Comparison of ENCODE assay signal across 10 cellular contexts in genomic region chr1:183282101-183282855, GRCh38.
DNase-seq lines count a peak whose midpoint lies in the region; ATAC-seq and TF ChIP-seq lines count a peak whose summit lies in the region.
"Had no signal": no experiment of that assay in that cellular context is flagged by ENCODE, and none has a peak within 500 bp of the region (broad histone marks: within the 10 kb centered on the region; RNA-seq: fewer than 3 reads in every experiment).

No MANE protein-coding gene starts in this region.

- TF ChIP-seq CTCF in Peyer's patch (IDR thresholded peaks at IDR 0.05) (no peak), endothelial cell (IDR thresholded peaks at IDR 0.05; ENCODE audit: unreplicated experiment) (no peak)

- H3K27me3 Mint-ChIP-seq in endothelial cell (ENCODE audit: unreplicated experiment): peaks cover 7% of the 10 kb centered on the region

- no peak overlapping the region for H3K4me3 ChIP-seq in Peyer's patch
- H3K4me3 ChIP-seq in muscle layer of colon (ENCODE audit: low read depth in 1 of 2, low read length in 2 of 2): peak overlapping the region in 1 of 2 donors; percentile 39
- peak overlapping the region; percentile 37 to 54 for H3K4me3 ChIP-seq in stomach smooth muscle (ENCODE audit: low read length in 2 of 2)
- H3K4me3 ChIP-seq: BLaER1 had no signal

- H3K27ac Mint-ChIP-seq in endothelial cell (ENCODE audit: unreplicated experiment): peak overlapping the region; percentile 36
- H3K27ac Mint-ChIP-seq: activated CD8-positive, alpha-beta T cell treated with anti-CD3 and anti-CD28 coated beads, Interleukin-2, amount 10 ng/mL, durations not matched to agents 7 days and 5 days had no signal

- ATAC-seq in HG03442 (IDR thresholded peaks at IDR 0.05; ENCODE audit: unreplicated experiment): no peak

- TF ChIP-seq POLR2A in Peyer's patch (IDR thresholded peaks at IDR 0.05): no peak

- H3K27me3 ChIP-seq in Peyer's patch: no peaks in the 10 kb centered on the region
- no peaks in the 10 kb centered on the region for H3K27me3 ChIP-seq in muscle layer of colon (ENCODE audit: control insufficient read depth in 1 of 2, insufficient read depth in 2 of 2, low read length in 2 of 2)
- H3K27me3 ChIP-seq in stomach smooth muscle (ENCODE audit: control insufficient read depth in 1 of 2, insufficient read depth in 2 of 2, low read length in 2 of 2): no peaks in the 10 kb centered on the region
- H3K27me3 ChIP-seq: BLaER1 had no signal

- H3K9me3 ChIP-seq in Peyer's patch: no peaks in the 10 kb centered on the region
- no peaks in the 10 kb centered on the region for H3K9me3 ChIP-seq in muscle layer of colon (ENCODE audit: low read length)
- H3K9me3 ChIP-seq in stomach smooth muscle (ENCODE audit: control insufficient read depth in 2 of 2, low read length in 2 of 2): no peaks in the 10 kb centered on the region
- H3K9me3 ChIP-seq: BLaER1 had no signal

- H3K27ac ChIP-seq in Peyer's patch: peak overlapping the region in 3 of 4 donors; percentile 14 to 39 (median 16)
- H3K27ac ChIP-seq in muscle layer of colon (ENCODE audit: low read depth, low read length): peak overlapping the region; percentile 66
- peak overlapping the region; percentile 66 for H3K27ac ChIP-seq in stomach smooth muscle (ENCODE audit: low read length)
- H3K27ac ChIP-seq: BLaER1 had no signal

- H3K4me1 Mint-ChIP-seq in endothelial cell (ENCODE audit: unreplicated experiment): peaks cover 18% of the 10 kb centered on the region

- no peaks in the 10 kb centered on the region for H3K36me3 ChIP-seq in Peyer's patch
- no peaks in the 10 kb centered on the region for H3K36me3 ChIP-seq in muscle layer of colon (ENCODE audit: insufficient read depth, low read length)
- no peaks in the 10 kb centered on the region for H3K36me3 ChIP-seq in stomach smooth muscle (ENCODE audit: control insufficient read depth in 2 of 2, insufficient read depth in 2 of 2, low read length in 2 of 2)
- H3K36me3 ChIP-seq: BLaER1 had no signal

- H3K36me3 Mint-ChIP-seq in endothelial cell (ENCODE audit: low read depth, unreplicated experiment): no peaks in the 10 kb centered on the region

- H3K4me1 ChIP-seq in Peyer's patch (no peaks in the 10 kb centered on the region), muscle layer of colon (ENCODE audit: insufficient read depth, low read length) (peaks cover 43% of the 10 kb centered on the region), stomach smooth muscle (ENCODE audit: control insufficient read depth, insufficient read depth, low read length) (peaks cover 48% of the 10 kb centered on the region)

- DNase-seq in Peyer's patch: no peak
- DNase-seq in endothelial cell (ENCODE audit: low spot score): no peak
- no peak for DNase-seq in stimulated activated naive CD4-positive, alpha-beta T cell (lab: John Stamatoyannopoulos, UW)
- no peak for DNase-seq in UCSD-AML1 (lab: John Stamatoyannopoulos, UW; ENCODE audit: unreplicated experiment)
- DNase-seq in islet precursor cell: no peak

- no peak overlapping the region for H3K9ac ChIP-seq in muscle layer of colon (ENCODE audit: low read length)
- H3K9ac ChIP-seq in stomach smooth muscle (ENCODE audit: low read length in 2 of 2): peak overlapping the region in 1 of 2 donors; percentile 17
- H3K9ac ChIP-seq: BLaER1 had no signal

- no peaks in the 10 kb centered on the region for H3K9me3 Mint-ChIP-seq in endothelial cell (ENCODE audit: unreplicated experiment)

- H3K4me3 Mint-ChIP-seq in endothelial cell (ENCODE audit: unreplicated experiment): no peak overlapping the region
- H3K4me3 Mint-ChIP-seq: activated CD8-positive, alpha-beta T cell treated with anti-CD3 and anti-CD28 coated beads, Interleukin-2, amount 10 ng/mL, durations not matched to agents 7 days and 5 days had no signal

Comparison
In these comparisons a context has a peak if more than half of its experiments do, and no peak if none do; other contexts are left out.
1. H3K27ac ChIP-seq: peak in every context shown above with its lines; median percentile 66 in muscle layer of colon; 66 in stomach smooth muscle; 16 in Peyer's patch.
2. H3K4me3 ChIP-seq: peak in stomach smooth muscle (2 of 2); none in Peyer's patch (0 of 4).